ENCODE assay signal across 8 cellular contexts in genomic region chr4:4541661-4542570, GRCh38. TPM values are rescaled to one million over a fixed set of nuclear protein-coding genes. Genes with fewer than 3 reads are reported as not detected.
DNase-seq lines count a peak whose midpoint lies in the region; ATAC-seq and FAIRE-seq lines count a peak whose summit lies in the region.

STX18 (minus strand) TSS chr4:4542048; CDS start chr4:4541964, 84 bp downstream.

- FAIRE-seq in GM19239 (lab: Jason Lieb, UNC): peak; percentile 78

- H3K4me1 ChIP-seq in BLaER1: peaks cover 33% of the 10 kb centered on the region

- no peaks in the 10 kb centered on the region for H3K9me3 ChIP-seq in BLaER1

- peaks cover 26% of the 10 kb centered on the region for H3K36me3 ChIP-seq in BLaER1

- peak within 1 kb of the TSS; percentile 88 for H3K4me2 ChIP-seq in BLaER1

- DNase-seq in GM19239 (ENCODE audit: insufficient read length, low spot score) (peak; percentile 76), NCI-H526 (lab: John Stamatoyannopoulos, UW) (peak; percentile 65 to 91), dedifferentiated amniotic fluid mesenchymal stem cell (ENCODE audit: extremely low spot score) (peak; percentile 60), left lobe of liver (ENCODE audit: low spot score) (peak; percentile 89)
- peak; percentile 88 for DNase-seq in activated CD4-positive, alpha-beta T cell treated with anti-CD3 and anti-CD28 coated beads, Interleukin-2, amount 50 U/mL, for 1 hour
- DNase-seq in stimulated activated CD4-positive, alpha-beta T cell treated with anti-CD3 and anti-CD28 coated beads, Interleukin-2, amount 100 ng/mL, for 48 hours: peak; percentile 89 to 92

- H4K20me1 ChIP-seq in BLaER1: peaks cover 39% of the 10 kb centered on the region

- peak within 1 kb of the TSS; percentile 90 for H3K4me3 ChIP-seq in BLaER1

- H3K27me3 ChIP-seq in BLaER1: no peaks in the 10 kb centered on the region

- peak within 1 kb of the TSS; percentile 89 for H3K9ac ChIP-seq in BLaER1

- H3K27ac ChIP-seq in BLaER1: peak within 1 kb of the TSS; percentile 84

- peak; percentile 84 for ATAC-seq in HG03442 (IDR thresholded peaks at IDR 0.05; ENCODE audit: unreplicated experiment)
- ATAC-seq in left lobe of liver: peak; percentile 97

RNA-seq across cellular contexts. Expression of gene STX18, which starts in this region (rescaled TPM):
- total RNA-seq in left lobe of liver: 14.2 TPM

Comparison
In these comparisons a context has a peak if more than half of its experiments do, and no peak if none do; other contexts are left out.
1. Peak in every context shown above with its lines: DNase-seq, ATAC-seq, H3K4me3 ChIP-seq and H3K27ac ChIP-seq.